In the genomic region with DNA sequence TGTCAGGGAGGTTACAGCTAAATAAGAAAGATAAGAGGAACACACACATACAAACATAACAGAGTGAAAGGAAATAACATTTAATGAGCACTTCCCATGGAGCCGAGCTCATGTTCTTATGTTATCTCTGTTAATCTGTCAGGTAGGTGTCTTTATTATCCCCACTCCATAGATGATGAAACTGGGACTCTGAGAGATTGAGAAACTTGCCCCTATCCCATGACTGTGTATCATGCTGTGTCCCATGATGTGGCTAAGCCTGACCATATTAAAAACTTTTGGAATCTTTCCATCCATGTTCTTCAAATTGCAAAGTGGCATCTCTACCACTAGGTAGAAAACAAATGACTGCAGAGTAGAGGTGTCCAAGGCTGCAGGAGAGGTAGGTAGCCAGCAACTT, we compare ENCODE assay signal across 19 cellular contexts.
DNase-seq lines count a peak whose midpoint lies in the region; ATAC-seq, FAIRE-seq and TF ChIP-seq lines count a peak whose summit lies in the region.
"Had no signal": no experiment of that assay in that cellular context is flagged by ENCODE, and none has a peak within 500 bp of the region (broad histone marks: within the 10 kb centered on the region; RNA-seq: fewer than 3 reads in every experiment).

No MANE protein-coding gene starts in this region.

- intact Hi-C loops in psoas muscle (cut with DNase I), result loop anchor here in 1 of 2 donors (10.0 kb wide), 1 partner anchor 476 kb away; no protein-coding TSS in a partner anchor

- no peak overlapping the region for H3K4me3 ChIP-seq in A549
- no peak overlapping the region for H3K4me3 ChIP-seq in psoas muscle
- H3K4me3 ChIP-seq: MG63, neural progenitor cell, suprapubic skin had no signal

- H3K4me1 Mint-ChIP-seq in central memory CD8-positive, alpha-beta T cell, result peaks cover 42% of the 10 kb centered on the region

- FAIRE-seq in A549 (lab: Jason Lieb, UNC) (no peak), GM19239 (lab: Jason Lieb, UNC) (peak; percentile 59)

- ATAC-seq in A549 (no peak), psoas muscle (peak; percentile 32 to 45 (median 39)), HG03139 (IDR thresholded peaks at IDR 0.05; ENCODE audit: unreplicated experiment) (no peak)
- no peak for ATAC-seq in central memory CD8-positive, alpha-beta T cell (replicated peaks; ENCODE audit: extremely low read depth, poor library complexity, severe bottlenecking)
- no peak for ATAC-seq in activated naive CD4-positive, alpha-beta T cell treated with anti-CD3 and anti-CD28 coated beads, Interleukin-2, amount 50 U/mL, for 72 hours
- no peak for ATAC-seq in activated CD4-positive, CD25-positive, alpha-beta regulatory T cell treated with anti-CD3 and anti-CD28 coated beads, Interleukin-2, amount 50 U/mL, for 24 hours
- ATAC-seq: Panc1 had no signal

- no peaks in the 10 kb centered on the region for H3K9me3 Mint-ChIP-seq in central memory CD8-positive, alpha-beta T cell
- no peaks in the 10 kb centered on the region for H3K9me3 Mint-ChIP-seq in activated naive CD4-positive, alpha-beta T cell treated with anti-CD3 and anti-CD28 coated beads, Interleukin-2, amount 50 U/mL, for 72 hours
- H3K9me3 Mint-ChIP-seq: activated CD4-positive, alpha-beta T cell treated with anti-CD3 and anti-CD28 coated beads, Interleukin-2, amount 10 ng/mL, durations not matched to agents 7 days and 5 days; activated naive CD4-positive, alpha-beta T cell treated with anti-CD3 and anti-CD28 coated beads, Interleukin-2, amount 10 ng/mL, durations not matched to agents 7 days and 5 days; dendritic cell treated with granulocyte-macrophage colony-stimulating factor and Interleukin-4, amounts not matched to agents 40 ng/mL and 50 ng/mL, for 4 days; HFFc6; IgD-negative memory B cell; neural progenitor cell had no signal

- DNase-seq in A549 (ENCODE audit: low read depth in 1 of 2, low spot score in 1 of 2), result no peak
- DNase-seq in GM19239 (ENCODE audit: insufficient read length, low spot score), result no peak
- DNase-seq in central memory CD8-positive, alpha-beta T cell (ENCODE audit: low spot score in 2 of 2), result no peak
- DNase-seq in psoas muscle, result no peak
- DNase-seq in activated naive CD4-positive, alpha-beta T cell treated with anti-CD3 and anti-CD28 coated beads, Interleukin-2, amount 50 U/mL, for 72 hours (ENCODE audit: low spot score in 2 of 2), result no peak
- DNase-seq: activated CD4-positive, alpha-beta T cell treated with anti-CD3 and anti-CD28 coated beads, Interleukin-2, amount 10 ng/mL, durations not matched to agents 7 days and 5 days; activated naive CD4-positive, alpha-beta T cell treated with anti-CD3 and anti-CD28 coated beads, Interleukin-2, amount 10 ng/mL, durations not matched to agents 7 days and 5 days; AML-193; COR-L47; DND-41; HFFc6; MG63 had no signal

- H3K27ac ChIP-seq in A549, result peak overlapping the region; percentile 29 to 54; a peak in 4 of 6 replicates
- no peak overlapping the region for H3K27ac ChIP-seq in psoas muscle
- H3K27ac ChIP-seq: neural progenitor cell, suprapubic skin had no signal

- H3K27me3 Mint-ChIP-seq in central memory CD8-positive, alpha-beta T cell, result no peaks in the 10 kb centered on the region
- H3K27me3 Mint-ChIP-seq: activated CD4-positive, alpha-beta T cell treated with anti-CD3 and anti-CD28 coated beads, Interleukin-2, amount 10 ng/mL, durations not matched to agents 7 days and 5 days; activated naive CD4-positive, alpha-beta T cell treated with anti-CD3 and anti-CD28 coated beads, Interleukin-2, amount 10 ng/mL, durations not matched to agents 7 days and 5 days; dendritic cell treated with granulocyte-macrophage colony-stimulating factor and Interleukin-4, amounts not matched to agents 40 ng/mL and 50 ng/mL, for 4 days had no signal

- H3K4me2 ChIP-seq in A549, result no peak overlapping the region
- H3K4me2 ChIP-seq: neural progenitor cell had no signal

- H3K27ac Mint-ChIP-seq in central memory CD8-positive, alpha-beta T cell (ENCODE audit: low read depth), result peak overlapping the region; percentile 97
- peak overlapping the region in 1 of 2 donors; percentile 16 for H3K27ac Mint-ChIP-seq in activated naive CD4-positive, alpha-beta T cell treated with anti-CD3 and anti-CD28 coated beads, Interleukin-2, amount 50 U/mL, for 72 hours
- H3K27ac Mint-ChIP-seq: activated naive CD4-positive, alpha-beta T cell treated with anti-CD3 and anti-CD28 coated beads, Interleukin-2, amount 10 ng/mL, durations not matched to agents 7 days and 5 days; dendritic cell treated with granulocyte-macrophage colony-stimulating factor and Interleukin-4, amounts not matched to agents 40 ng/mL and 50 ng/mL, for 4 days; HFFc6; neural progenitor cell had no signal

- WGBS in A549 (ENCODE audit: missing lambda C conversion rate), result 72% methylated on average over 1 of the region's 1 CpG
- WGBS in psoas muscle, 3 donors, result 59 to 67% (median 62%) methylated on average over 1 of the region's 1 CpG

- H3K27me3 ChIP-seq in psoas muscle (ENCODE audit: insufficient read depth in 3 of 3, low read length in 2 of 3), result no peaks in the 10 kb centered on the region
- H3K27me3 ChIP-seq: MG63, neural progenitor cell, suprapubic skin had no signal

- POLR2A ChIA-PET in A549 (lab: Yijun Ruan, JAX), result no interaction called here

- TF ChIP-seq RAD21 in A549 (conservative IDR thresholded peaks at IDR 0.05 in 1 of 2, IDR thresholded peaks at IDR 0.05 in 1 of 2), result no peak

- no peak for TF ChIP-seq POLR2A in A549 (IDR thresholded peaks at IDR 0.05; ENCODE audit: low read length)

- CTCF ChIA-PET in A549 (lab: Yijun Ruan, JAX), result interaction anchor here (1.2 to 15.1 kb wide), 3 partner anchors 103 to 291 kb away, joined by 3 to 175 read pairs (median 4); no protein-coding TSS in a partner anchor

- H3K9me3 ChIP-seq in A549 (no peaks in the 10 kb centered on the region), psoas muscle (no peaks in the 10 kb centered on the region)
- H3K9me3 ChIP-seq: MG63, suprapubic skin had no signal

- no peaks in the 10 kb centered on the region for H3K36me3 ChIP-seq in psoas muscle (ENCODE audit: insufficient read depth in 1 of 2, low read depth in 1 of 2)
- H3K36me3 ChIP-seq: MG63, neural progenitor cell, suprapubic skin had no signal

- no peak for TF ChIP-seq EP300 in A549 (IDR thresholded peaks at IDR 0.05)

- H3K36me3 Mint-ChIP-seq in central memory CD8-positive, alpha-beta T cell (ENCODE audit: insufficient read depth), result peaks cover 8% of the 10 kb centered on the region
- no peaks in the 10 kb centered on the region for H3K36me3 Mint-ChIP-seq in activated naive CD4-positive, alpha-beta T cell treated with anti-CD3 and anti-CD28 coated beads, Interleukin-2, amount 50 U/mL, for 72 hours
- H3K36me3 Mint-ChIP-seq: activated naive CD4-positive, alpha-beta T cell treated with anti-CD3 and anti-CD28 coated beads, Interleukin-2, amount 10 ng/mL, durations not matched to agents 7 days and 5 days; IgD-negative memory B cell had no signal

- H3K4me1 ChIP-seq in A549 (peaks cover 50% of the 10 kb centered on the region), psoas muscle (no peaks in the 10 kb centered on the region)
- H3K4me1 ChIP-seq: neural progenitor cell had no signal

- peak overlapping the region; percentile 39 for H3K4me3 Mint-ChIP-seq in central memory CD8-positive, alpha-beta T cell
- H3K4me3 Mint-ChIP-seq: activated CD4-positive, alpha-beta T cell treated with anti-CD3 and anti-CD28 coated beads, Interleukin-2, amount 10 ng/mL, durations not matched to agents 7 days and 5 days; activated naive CD4-positive, alpha-beta T cell treated with anti-CD3 and anti-CD28 coated beads, Interleukin-2, amount 10 ng/mL, durations not matched to agents 7 days and 5 days; dendritic cell treated with granulocyte-macrophage colony-stimulating factor and Interleukin-4, amounts not matched to agents 40 ng/mL and 50 ng/mL, for 4 days; HFFc6; neural progenitor cell had no signal

- TF ChIP-seq CTCF in A549 (IDR thresholded peaks at IDR 0.05) (no peak), psoas muscle (IDR thresholded peaks at IDR 0.05) (no peak)

TF ChIP-seq in A549, 52 proteins besides CTCF, POLR2A, EP300 and RAD21:
- TF ChIP-seq, protein P1, sequence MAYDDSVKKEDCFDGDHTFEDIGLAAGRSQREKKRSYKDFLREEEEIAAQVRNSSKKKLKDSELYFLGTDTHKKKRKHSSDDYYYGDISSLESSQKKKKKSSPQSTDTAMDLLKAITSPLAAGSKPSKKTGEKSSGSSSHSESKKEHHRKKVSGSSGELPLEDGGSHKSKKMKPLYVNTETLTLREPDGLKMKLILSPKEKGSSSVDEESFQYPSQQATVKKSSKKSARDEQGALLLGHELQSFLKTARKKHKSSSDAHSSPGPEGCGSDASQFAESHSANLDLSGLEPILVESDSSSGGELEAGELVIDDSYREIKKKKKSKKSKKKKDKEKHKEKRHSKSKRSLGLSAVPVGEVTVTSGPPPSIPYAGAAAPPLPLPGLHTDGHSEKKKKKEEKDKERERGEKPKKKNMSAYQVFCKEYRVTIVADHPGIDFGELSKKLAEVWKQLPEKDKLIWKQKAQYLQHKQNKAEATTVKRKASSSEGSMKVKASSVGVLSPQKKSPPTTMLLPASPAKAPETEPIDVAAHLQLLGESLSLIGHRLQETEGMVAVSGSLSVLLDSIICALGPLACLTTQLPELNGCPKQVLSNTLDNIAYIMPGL (CRISPR knock-in tag; IDR thresholded peaks at IDR 0.05; ENCODE audit: borderline replicate concordance), result no peak
- TF ChIP-seq MAFK (IDR thresholded peaks at IDR 0.05; ENCODE audit: partially characterized antibody) (no peak), CBX2 (IDR thresholded peaks at IDR 0.05; ENCODE audit: borderline replicate concordance, low read depth) (no peak), ESRRA (IDR thresholded peaks at IDR 0.05; ENCODE audit: borderline replicate concordance, low read length) (no peak)

Comparison
In these comparisons a context has a peak if more than half of its experiments do, and no peak if none do; other contexts are left out.
1. ATAC-seq: peak in psoas muscle (4 of 4); none in A549 (0 of 2), central memory CD8-positive, alpha-beta T cell (single experiment), activated naive CD4-positive, alpha-beta T cell treated with anti-CD3 and anti-CD28 coated beads, Interleukin-2, amount 50 U/mL, for 72 hours (0 of 2), HG03139 (single experiment) and activated CD4-positive, CD25-positive, alpha-beta regulatory T cell treated with anti-CD3 and anti-CD28 coated beads, Interleukin-2, amount 50 U/mL, for 24 hours (0 of 2).